Comparison of ENCODE assay signal across 15 cellular contexts in the genomic region with DNA sequence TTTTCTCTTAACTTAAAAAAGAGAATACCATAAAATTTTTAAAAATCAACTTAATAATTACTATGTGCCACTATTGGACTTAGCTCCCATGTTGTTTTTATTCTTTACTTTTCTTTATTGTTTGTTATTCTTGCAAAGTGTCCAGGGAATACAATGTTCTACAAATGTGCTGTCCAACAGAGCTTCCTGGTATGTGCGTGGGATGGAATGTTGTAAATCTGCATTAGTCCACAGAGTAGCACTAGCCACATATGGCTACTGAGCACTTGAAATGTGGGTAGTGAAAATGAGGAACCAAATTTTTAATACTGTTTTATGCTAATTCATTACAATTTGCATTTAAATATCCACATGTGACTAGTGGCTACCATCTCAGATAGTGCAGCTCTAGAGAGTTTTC.
DNase-seq lines count a peak whose midpoint lies in the region; ATAC-seq and FAIRE-seq lines count a peak whose summit lies in the region.
"Had no signal": no experiment of that assay in that cellular context is flagged by ENCODE, and none has a peak within 500 bp of the region (broad histone marks: within the 10 kb centered on the region; RNA-seq: fewer than 3 reads in every experiment).

No MANE protein-coding gene starts in this region.

- no peaks in the 10 kb centered on the region for H3K9me3 Mint-ChIP-seq in memory B cell
- H3K9me3 Mint-ChIP-seq in activated naive CD8-positive, alpha-beta T cell treated with anti-CD3 and anti-CD28 coated beads, Interleukin-2, amount 50 U/mL, for 24 hours, result no peaks in the 10 kb centered on the region
- H3K9me3 Mint-ChIP-seq in T-helper 2 cell treated with Interferon-gamma antibody and Interleukin-4, amounts not matched to agents 5 μg/mL and 100 μg/mL, for 36 hours, result no peaks in the 10 kb centered on the region
- H3K9me3 Mint-ChIP-seq: activated CD4-positive, alpha-beta T cell treated with anti-CD3 and anti-CD28 coated beads, Interleukin-2, amount 10 ng/mL, durations not matched to agents 7 days and 5 days; endodermal cell had no signal

- ATAC-seq in memory B cell (ENCODE audit: low read depth) (peak; percentile 19), GM19397 (IDR thresholded peaks at IDR 0.05; ENCODE audit: unreplicated experiment) (no peak)
- no peak for ATAC-seq in activated naive CD8-positive, alpha-beta T cell treated with anti-CD3 and anti-CD28 coated beads, Interleukin-2, amount 50 U/mL, for 24 hours

- H3K4me3 Mint-ChIP-seq in memory B cell, result no peak overlapping the region
- H3K4me3 Mint-ChIP-seq in activated naive CD8-positive, alpha-beta T cell treated with anti-CD3 and anti-CD28 coated beads, Interleukin-2, amount 50 U/mL, for 24 hours, result no peak overlapping the region
- no peak overlapping the region for H3K4me3 Mint-ChIP-seq in T-helper 2 cell treated with Interferon-gamma antibody and Interleukin-4, amounts not matched to agents 5 μg/mL and 100 μg/mL, for 36 hours
- H3K4me3 Mint-ChIP-seq: activated CD4-positive, alpha-beta T cell treated with anti-CD3 and anti-CD28 coated beads, Interleukin-2, amount 10 ng/mL, durations not matched to agents 7 days and 5 days; endodermal cell had no signal

- in situ Hi-C loops in KBM-7 (cut with MboI; ENCODE audit: low pct_unique_long_range_greater_than_20kb, low sequenced_read_pairs), result no loop called here

- H3K27me3 Mint-ChIP-seq in memory B cell, result no peaks in the 10 kb centered on the region
- H3K27me3 Mint-ChIP-seq in activated naive CD8-positive, alpha-beta T cell treated with anti-CD3 and anti-CD28 coated beads, Interleukin-2, amount 50 U/mL, for 24 hours, result no peaks in the 10 kb centered on the region
- no peaks in the 10 kb centered on the region for H3K27me3 Mint-ChIP-seq in T-helper 2 cell treated with Interferon-gamma antibody and Interleukin-4, amounts not matched to agents 5 μg/mL and 100 μg/mL, for 36 hours (ENCODE audit: low read depth)
- H3K27me3 Mint-ChIP-seq: activated CD4-positive, alpha-beta T cell treated with anti-CD3 and anti-CD28 coated beads, Interleukin-2, amount 10 ng/mL, durations not matched to agents 7 days and 5 days had no signal

- H3K36me3 Mint-ChIP-seq in memory B cell, result peaks cover 26% of the 10 kb centered on the region
- peaks cover 40% of the 10 kb centered on the region for H3K36me3 Mint-ChIP-seq in activated naive CD8-positive, alpha-beta T cell treated with anti-CD3 and anti-CD28 coated beads, Interleukin-2, amount 50 U/mL, for 24 hours (ENCODE audit: low read depth)
- H3K36me3 Mint-ChIP-seq in T-helper 2 cell treated with Interferon-gamma antibody and Interleukin-4, amounts not matched to agents 5 μg/mL and 100 μg/mL, for 36 hours (ENCODE audit: low read depth), result peaks cover 22% of the 10 kb centered on the region

- FAIRE-seq in A204.1 (lab: Jason Lieb, UNC), result peak; percentile 6
- FAIRE-seq: GM12891 had no signal

- DNase-seq in KBM-7, result peak; percentile 15
- peak; percentile 68 for DNase-seq in dedifferentiated amniotic fluid mesenchymal stem cell (ENCODE audit: extremely low spot score)
- DNase-seq in memory B cell (ENCODE audit: low spot score in 2 of 2), result no peak
- no peak for DNase-seq in activated naive CD8-positive, alpha-beta T cell treated with anti-CD3 and anti-CD28 coated beads, Interleukin-2, amount 50 U/mL, for 24 hours
- DNase-seq in T-helper 2 cell treated with Interferon-gamma antibody and Interleukin-4, amounts not matched to agents 5 μg/mL and 100 μg/mL, for 36 hours (ENCODE audit: low spot score), result no peak
- no peak for DNase-seq in stimulated activated CD4-positive, alpha-beta T cell treated with anti-CD3 and anti-CD28 coated beads, Interleukin-2, amount 100 ng/mL, for 48 hours
- DNase-seq: activated CD4-positive, alpha-beta T cell treated with anti-CD3 and anti-CD28 coated beads, Interleukin-2, amount 10 ng/mL, durations not matched to agents 7 days and 5 days; AML-193; aorta; endodermal cell; hippocampal formation; upper lobe of left lung had no signal

- H3K27ac Mint-ChIP-seq in memory B cell, result no peak overlapping the region
- H3K27ac Mint-ChIP-seq in activated naive CD8-positive, alpha-beta T cell treated with anti-CD3 and anti-CD28 coated beads, Interleukin-2, amount 50 U/mL, for 24 hours, result no peak overlapping the region
- no peak overlapping the region for H3K27ac Mint-ChIP-seq in T-helper 2 cell treated with Interferon-gamma antibody and Interleukin-4, amounts not matched to agents 5 μg/mL and 100 μg/mL, for 36 hours
- H3K27ac Mint-ChIP-seq: activated CD4-positive, alpha-beta T cell treated with anti-CD3 and anti-CD28 coated beads, Interleukin-2, amount 10 ng/mL, durations not matched to agents 7 days and 5 days; endodermal cell had no signal

- H3K4me1 Mint-ChIP-seq in memory B cell, result no peaks in the 10 kb centered on the region
- no peaks in the 10 kb centered on the region for H3K4me1 Mint-ChIP-seq in activated naive CD8-positive, alpha-beta T cell treated with anti-CD3 and anti-CD28 coated beads, Interleukin-2, amount 50 U/mL, for 24 hours
- no peaks in the 10 kb centered on the region for H3K4me1 Mint-ChIP-seq in T-helper 2 cell treated with Interferon-gamma antibody and Interleukin-4, amounts not matched to agents 5 μg/mL and 100 μg/mL, for 36 hours (ENCODE audit: low read depth)
- H3K4me1 Mint-ChIP-seq: activated CD4-positive, alpha-beta T cell treated with anti-CD3 and anti-CD28 coated beads, Interleukin-2, amount 10 ng/mL, durations not matched to agents 7 days and 5 days; endodermal cell had no signal

Comparison
In these comparisons a context has a peak if more than half of its experiments do, and no peak if none do; other contexts are left out.
1. DNase-seq: peak in KBM-7 (single experiment) and dedifferentiated amniotic fluid mesenchymal stem cell (single experiment); none in memory B cell (0 of 2), activated naive CD8-positive, alpha-beta T cell treated with anti-CD3 and anti-CD28 coated beads, Interleukin-2, amount 50 U/mL, for 24 hours (single experiment), T-helper 2 cell treated with Interferon-gamma antibody and Interleukin-4, amounts not matched to agents 5 μg/mL and 100 μg/mL, for 36 hours (single experiment) and stimulated activated CD4-positive, alpha-beta T cell treated with anti-CD3 and anti-CD28 coated beads, Interleukin-2, amount 100 ng/mL, for 48 hours (0 of 2).